Comparison of ENCODE assay signal across 20 cellular contexts in the genomic region with DNA sequence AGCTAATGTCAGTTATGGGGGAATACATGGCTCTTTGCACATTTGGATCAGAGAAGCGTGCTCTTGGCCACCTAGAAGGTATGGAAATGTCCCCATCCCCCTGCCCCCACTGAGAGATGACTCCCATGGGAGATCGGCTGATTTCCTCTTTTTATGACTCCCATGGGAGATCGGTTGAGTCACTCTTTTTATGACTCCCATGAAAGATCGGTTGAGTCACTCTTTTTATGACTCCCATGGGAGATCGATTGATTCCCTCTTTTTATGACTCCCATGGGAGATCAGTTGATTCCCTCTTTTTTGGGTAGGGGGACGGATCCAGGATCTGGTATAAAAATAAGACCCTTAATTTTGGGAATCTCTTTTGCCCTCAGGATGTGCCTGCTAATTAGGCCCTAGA. TPM values are rescaled to one million over a fixed set of nuclear protein-coding genes. Genes with fewer than 3 reads are reported as not detected.
DNase-seq lines count a peak whose midpoint lies in the region; ATAC-seq, FAIRE-seq and TF ChIP-seq lines count a peak whose summit lies in the region.
"Had no signal": no experiment of that assay in that cellular context is flagged by ENCODE, and none has a peak within 500 bp of the region (broad histone marks: within the 10 kb centered on the region; RNA-seq: fewer than 3 reads in every experiment).

No MANE protein-coding gene starts in this region.

- DNase-seq in A172 (ENCODE audit: low spot score) (peak; percentile 75), Daoy (ENCODE audit: low read depth) (peak; percentile 24), LoVo (ENCODE audit: low spot score) (peak; percentile 57), bronchial epithelial cell (ENCODE audit: low read depth) (peak; percentile 48), NCI-H146 treated with DMSO at 0.1 percent for 48 hours (lab: John Stamatoyannopoulos, UW; ENCODE audit: unreplicated experiment) (no peak), BE2C (no peak)
- DNase-seq: activated CD4-positive, alpha-beta memory T cell treated with anti-CD3 and anti-CD28 coated beads for 36 hours; activated naive CD8-positive, alpha-beta T cell treated with anti-CD3 and anti-CD28 coated beads, Interleukin-2, amount 50 U/mL, for 24 hours; AML-193; DMS79; NCI-H2081 treated with DMSO at 0.1 percent for 48 hours; nucleus accumbens; sigmoid colon; SK-N-SH; transverse colon had no signal

- no peak for TF ChIP-seq CTCF in bronchial epithelial cell (IDR thresholded peaks at IDR 0.05; ENCODE audit: insufficient read depth, low read length, severe bottlenecking)
- TF ChIP-seq CTCF in BE2C (IDR thresholded peaks at IDR 0.05; ENCODE audit: low read depth, low read length): no peak

- ATAC-seq in GM18517 (IDR thresholded peaks at IDR 0.05; ENCODE audit: unreplicated experiment) (no peak), HG03175 (IDR thresholded peaks at IDR 0.05; ENCODE audit: unreplicated experiment) (no peak)
- ATAC-seq: activated naive CD8-positive, alpha-beta T cell treated with anti-CD3 and anti-CD28 coated beads, Interleukin-2, amount 50 U/mL, for 24 hours had no signal

- H3K4me1 ChIP-seq in BE2C: no peaks in the 10 kb centered on the region
- H3K4me1 ChIP-seq: sigmoid colon had no signal

- H3K4me3 ChIP-seq in bronchial epithelial cell (ENCODE audit: low read depth, low read length): no peak overlapping the region
- no peak overlapping the region for H3K4me3 ChIP-seq in BE2C (ENCODE audit: low read depth, low read length)
- H3K4me3 ChIP-seq: sigmoid colon, transverse colon had no signal

- no peaks in the 10 kb centered on the region for H3K36me3 ChIP-seq in bronchial epithelial cell (ENCODE audit: control insufficient read depth, insufficient read depth, low read length)
- H3K36me3 ChIP-seq in BE2C: no peaks in the 10 kb centered on the region
- H3K36me3 ChIP-seq: sigmoid colon, transverse colon had no signal

- no peak for FAIRE-seq in bronchial epithelial cell (lab: Jason Lieb, UNC)
- FAIRE-seq: keratinocyte had no signal

- no peaks in the 10 kb centered on the region; the same call in 1 of the 2 replicates for H3K9me3 ChIP-seq in BE2C
- H3K9me3 ChIP-seq: sigmoid colon, SK-N-SH, transverse colon had no signal

- H3K27me3 ChIP-seq in bronchial epithelial cell (ENCODE audit: control insufficient read depth, insufficient read depth, low read length): no peaks in the 10 kb centered on the region
- H3K27me3 ChIP-seq in BE2C: peaks cover 26% of the 10 kb centered on the region
- H3K27me3 ChIP-seq: sigmoid colon, transverse colon had no signal

RNA-seq across cellular contexts. Expression of a gene that starts 10.3 kb away (rescaled TPM):
- not detected in 2 replicates for total RNA-seq in A172 (2014; rRNA removed; shearing (Covaris generic))
- total RNA-seq in Daoy (2014; rRNA removed; shearing (Covaris generic)): not detected in 2 replicates
- total RNA-seq in bronchial epithelial cell: not detected in 2 replicates
- not detected for polyA plus RNA-seq in BE2C (2012; ENCODE audit: insufficient read depth, insufficient read length, low read depth)
- total RNA-seq: activated CD4-positive, alpha-beta memory T cell treated with anti-CD3 and anti-CD28 coated beads for 36 hours; epithelial cell of proximal tubule; mononuclear cell; sigmoid colon; transverse colon had no signal
- polyA plus RNA-seq: keratinocyte, sigmoid colon, SK-N-SH had no signal

RNA-seq across cellular contexts. Expression of a gene that starts 14.9 kb away (rescaled TPM):
- total RNA-seq in A172 (2014; rRNA removed; shearing (Covaris generic)): 27.3 and 35.6 TPM in 2 replicates
- 26.5 and 28.4 TPM in 2 replicates for total RNA-seq in Daoy (2014; rRNA removed; shearing (Covaris generic))
- 19.8 and 29.7 TPM in 2 replicates for total RNA-seq in bronchial epithelial cell
- polyA plus RNA-seq in BE2C (2012; ENCODE audit: insufficient read depth, insufficient read length, low read depth): 10.3 TPM

RNA-seq across cellular contexts. Expression of a gene that starts 24.7 kb away (rescaled TPM):
- not detected in 2 replicates for total RNA-seq in A172 (2014; rRNA removed; shearing (Covaris generic))
- not detected in 2 replicates for total RNA-seq in Daoy (2014; rRNA removed; shearing (Covaris generic))
- total RNA-seq in bronchial epithelial cell: not detected in 2 replicates
- polyA plus RNA-seq in BE2C (2012; ENCODE audit: insufficient read depth, insufficient read length, low read depth): not detected
- total RNA-seq: activated CD4-positive, alpha-beta memory T cell treated with anti-CD3 and anti-CD28 coated beads for 36 hours; epithelial cell of proximal tubule; mononuclear cell; sigmoid colon; transverse colon had no signal
- polyA plus RNA-seq: keratinocyte, sigmoid colon, SK-N-SH had no signal

RNA-seq across cellular contexts. Expression of a gene that starts 42.3 kb away (rescaled TPM):
- total RNA-seq in A172 (2014; rRNA removed; shearing (Covaris generic)): not detected in 2 replicates
- not detected in 2 replicates for total RNA-seq in Daoy (2014; rRNA removed; shearing (Covaris generic))
- total RNA-seq in bronchial epithelial cell: not detected in 2 replicates
- not detected for polyA plus RNA-seq in BE2C (2012; ENCODE audit: insufficient read depth, insufficient read length, low read depth)
- total RNA-seq: activated CD4-positive, alpha-beta memory T cell treated with anti-CD3 and anti-CD28 coated beads for 36 hours; epithelial cell of proximal tubule; mononuclear cell; sigmoid colon; transverse colon had no signal
- polyA plus RNA-seq: keratinocyte, sigmoid colon, SK-N-SH had no signal

Comparison
In these comparisons a context has a peak if more than half of its experiments do, and no peak if none do; other contexts are left out.
1. DNase-seq: peak in A172 (single experiment), Daoy (single experiment), LoVo (single experiment) and bronchial epithelial cell (single experiment); none in NCI-H146 treated with DMSO at 0.1 percent for 48 hours (single experiment) and BE2C (single experiment).